In genomic region chr17:66655861-66656260, GRCh38 we compare ENCODE assay signal across 9 cellular contexts.
DNase-seq lines count a peak whose midpoint lies in the region; ATAC-seq and TF ChIP-seq lines count a peak whose summit lies in the region.
"Had no signal": no experiment of that assay in that cellular context is flagged by ENCODE, and none has a peak within 500 bp of the region (broad histone marks: within the 10 kb centered on the region; RNA-seq: fewer than 3 reads in every experiment).

No MANE protein-coding gene starts in this region.

- no peaks in the 10 kb centered on the region for H3K27me3 Mint-ChIP-seq in CD4-positive, alpha-beta memory T cell

- no peak overlapping the region for H3K27ac ChIP-seq in CD4-positive, alpha-beta memory T cell (ENCODE audit: low read depth, low read length)
- H3K27ac ChIP-seq in brain microvascular endothelial cell (no peak overlapping the region), esophagus squamous epithelium (peak overlapping the region in 1 of 4 donors; percentile 12)

- H3K4me1 ChIP-seq in CD4-positive, alpha-beta memory T cell (ENCODE audit: insufficient read depth, low read length), result peaks cover 24% of the 10 kb centered on the region
- peaks cover 0 to 37% (median 14%) of the 10 kb centered on the region in 3 donors for H3K4me1 ChIP-seq in esophagus squamous epithelium

- H3K9me3 ChIP-seq in CD4-positive, alpha-beta memory T cell (ENCODE audit: control insufficient read depth in 1 of 2, low read length in 2 of 2), result no peaks in the 10 kb centered on the region
- H3K9me3 ChIP-seq in esophagus squamous epithelium, result no peaks in the 10 kb centered on the region

- no peak for TF ChIP-seq POLR2A in esophagus squamous epithelium (IDR thresholded peaks at IDR 0.05)

- peaks cover 56 to 83% of the 10 kb centered on the region in 2 donors for H3K36me3 Mint-ChIP-seq in CD4-positive, alpha-beta memory T cell

- no peak for DNase-seq in CD4-positive, alpha-beta memory T cell
- DNase-seq in NCI-H69 (lab: John Stamatoyannopoulos, UW) (peak; percentile 44), brain microvascular endothelial cell (peak; percentile 72), NCI-H524 treated with DMSO at 0.1 percent for 48 hours (lab: John Stamatoyannopoulos, UW) (no peak), esophagus squamous epithelium (lab: John Stamatoyannopoulos, UW) (no peak)
- DNase-seq in stimulated activated CD4-positive, alpha-beta T cell treated with anti-CD3 and anti-CD28 coated beads, Interleukin-12 subunit alpha, Interleukin-12 subunit beta, amount 100 ng/mL, for 4 hours, result peak; percentile 48
- DNase-seq: retina had no signal

- CTCF ChIA-PET in CD4-positive, alpha-beta memory T cell (lab: Charles Lee; ENCODE audit: partially characterized antibody), result no interaction called here

- in situ Hi-C loops in brain microvascular endothelial cell (cut with HindIII; ENCODE audit: low pct_ligation_motif_present, low sequenced_read_pairs), result no loop called here

- intact Hi-C loops in CD4-positive, alpha-beta memory T cell (cut with micrococcal nuclease), result no loop called here
- intact Hi-C loops in esophagus squamous epithelium (cut with DNase I), result no loop called here

- peaks cover 0 to 6% (median 2%) of the 10 kb centered on the region in 8 donors for H3K9me3 Mint-ChIP-seq in CD4-positive, alpha-beta memory T cell

- H3K4me3 Mint-ChIP-seq in CD4-positive, alpha-beta memory T cell, result peak overlapping the region in 1 of 8 donors; percentile 22

- no peak overlapping the region for H3K4me3 ChIP-seq in CD4-positive, alpha-beta memory T cell (ENCODE audit: low read length in 2 of 2)
- H3K4me3 ChIP-seq in brain microvascular endothelial cell (ENCODE audit: low read depth, low read length), result no peak overlapping the region
- H3K4me3 ChIP-seq in esophagus squamous epithelium, result no peak overlapping the region

- H3K4me1 Mint-ChIP-seq in CD4-positive, alpha-beta memory T cell, result peaks cover 29 to 71% (median 37%) of the 10 kb centered on the region in 4 donors

- 30 to 34% methylated on average over 4 of the region's 4 CpGs for WGBS in esophagus squamous epithelium, 2 donors

- H3K27me3 ChIP-seq in CD4-positive, alpha-beta memory T cell (ENCODE audit: insufficient read depth, low read length), result no peaks in the 10 kb centered on the region
- no peaks in the 10 kb centered on the region for H3K27me3 ChIP-seq in brain microvascular endothelial cell (replicated peaks)
- no peaks in the 10 kb centered on the region for H3K27me3 ChIP-seq in esophagus squamous epithelium

- peak overlapping the region in 5 of 7 donors; percentile 6 to 51 (median 24) for H3K27ac Mint-ChIP-seq in CD4-positive, alpha-beta memory T cell

- H3K36me3 ChIP-seq in CD4-positive, alpha-beta memory T cell (ENCODE audit: insufficient read depth, low read length), result peaks cover 6% of the 10 kb centered on the region
- H3K36me3 ChIP-seq in brain microvascular endothelial cell (replicated peaks) (no peaks in the 10 kb centered on the region), esophagus squamous epithelium (no peaks in the 10 kb centered on the region)

- TF ChIP-seq CTCF in brain microvascular endothelial cell (IDR thresholded peaks at IDR 0.05; ENCODE audit: low read depth, low read length, missing control alignments) (no peak), esophagus squamous epithelium (IDR thresholded peaks at IDR 0.05) (no peak)

- no peak for ATAC-seq in HG02763 (IDR thresholded peaks at IDR 0.05; ENCODE audit: unreplicated experiment)
- no peak for ATAC-seq in GM21786 (IDR thresholded peaks at IDR 0.05; ENCODE audit: unreplicated experiment)

- POLR2A ChIA-PET in CD4-positive, alpha-beta memory T cell (lab: Charles Lee; ENCODE audit: partially characterized antibody), result no interaction called here

Comparison
In these comparisons a context has a peak if more than half of its experiments do, and no peak if none do; other contexts are left out.
1. DNase-seq: peak in NCI-H69 (single experiment), brain microvascular endothelial cell (single experiment) and stimulated activated CD4-positive, alpha-beta T cell treated with anti-CD3 and anti-CD28 coated beads, Interleukin-12 subunit alpha, Interleukin-12 subunit beta, amount 100 ng/mL, for 4 hours (single experiment); none in CD4-positive, alpha-beta memory T cell (0 of 5), NCI-H524 treated with DMSO at 0.1 percent for 48 hours (single experiment) and esophagus squamous epithelium (single experiment).